In genomic region chr1:179129702-179130473, GRCh38 we compare ENCODE assay signal across 9 cellular contexts. TPM values are rescaled to one million over a fixed set of nuclear protein-coding genes. Genes with fewer than 3 reads are reported as not detected.
DNase-seq lines count a peak whose midpoint lies in the region; ATAC-seq and TF ChIP-seq lines count a peak whose summit lies in the region.
"Had no signal": no experiment of that assay in that cellular context is flagged by ENCODE, and none has a peak within 500 bp of the region (broad histone marks: within the 10 kb centered on the region; RNA-seq: fewer than 3 reads in every experiment).

No MANE protein-coding gene starts in this region.

- peak; percentile 98 for ATAC-seq in GM21576 (IDR thresholded peaks at IDR 0.05; ENCODE audit: unreplicated experiment)

- H3K4me3 Mint-ChIP-seq in IgD-negative memory B cell, result peak overlapping the region; percentile 3 to 73 (median 40)

- peak overlapping the region in 2 of 4 experiments; percentile 13 to 15 for H3K4me3 ChIP-seq in fibroblast of lung (replicated peaks in 1 of 4; ENCODE audit: control extremely low read depth in 1 of 4, insufficient read depth in 1 of 4, low read depth in 3 of 4, low read length in 4 of 4)
- peak overlapping the region; percentile 25 to 69 (median 33) for H3K4me3 ChIP-seq in skeletal muscle tissue (ENCODE audit: low read length in 3 of 3)
- H3K4me3 ChIP-seq: SK-N-MC had no signal

- peaks cover 8% of the 10 kb centered on the region for H3K36me3 ChIP-seq in fibroblast of lung (ENCODE audit: control insufficient read depth, insufficient read depth, low read length)
- H3K36me3 ChIP-seq in skeletal muscle tissue (ENCODE audit: control insufficient read depth in 3 of 3, insufficient read depth in 3 of 3, low read length in 3 of 3), result peaks cover 2 to 8% (median 4%) of the 10 kb centered on the region in 3 donors

- H3K27ac ChIP-seq in fibroblast of lung (ENCODE audit: insufficient read depth, low read length) (peak overlapping the region; percentile 11), skeletal muscle tissue (ENCODE audit: low read depth, low read length) (peak overlapping the region; percentile 59)
- H3K27ac ChIP-seq: SK-N-MC had no signal

- H2AFZ ChIP-seq in fibroblast of lung (ENCODE audit: low read length), result no peak overlapping the region

- H3K9me3 ChIP-seq in fibroblast of lung (ENCODE audit: control insufficient read depth, insufficient read depth, low read depth, low read length) (no peaks in the 10 kb centered on the region), skeletal muscle tissue (ENCODE audit: control insufficient read depth in 3 of 3, low read length in 3 of 3) (no peaks in the 10 kb centered on the region)

- CTCF ChIA-PET in GM10248 (lab: Yijun Ruan, JAX), result interaction anchor here (1.1 to 3.9 kb wide), 2 partner anchors 9 to 80 kb away, joined by 3 to 21 read pairs; no protein-coding TSS in a partner anchor

- no peaks in the 10 kb centered on the region for H4K20me1 ChIP-seq in fibroblast of lung (ENCODE audit: control insufficient read depth, extremely low read depth, insufficient read depth, low read length)

- H3K27me3 ChIP-seq in fibroblast of lung (ENCODE audit: control insufficient read depth, insufficient read depth, low read length) (no peaks in the 10 kb centered on the region), skeletal muscle tissue (ENCODE audit: control insufficient read depth in 3 of 3, insufficient read depth in 3 of 3, low read length in 3 of 3) (no peaks in the 10 kb centered on the region)

- H3K4me1 Mint-ChIP-seq in IgD-negative memory B cell, result peaks cover 5 to 7% (median 6%) of the 10 kb centered on the region in 3 donors

- peaks cover 9% of the 10 kb centered on the region for H3K4me1 ChIP-seq in fibroblast of lung (ENCODE audit: control insufficient read depth, extremely low read depth, insufficient read depth, low read length)
- H3K4me1 ChIP-seq in skeletal muscle tissue (ENCODE audit: control insufficient read depth in 3 of 3, insufficient read depth in 3 of 3, low read length in 3 of 3), result peaks cover 0 to 9% (median 3%) of the 10 kb centered on the region in 3 donors

- H3K27me3 Mint-ChIP-seq in IgD-negative memory B cell, result no peaks in the 10 kb centered on the region

- no peak overlapping the region for H3K9ac ChIP-seq in fibroblast of lung (ENCODE audit: insufficient read depth, low read length)
- no peak overlapping the region for H3K9ac ChIP-seq in skeletal muscle tissue (ENCODE audit: low read depth in 1 of 3, low read length in 3 of 3)

- H3K36me3 Mint-ChIP-seq in IgD-negative memory B cell, result no peaks in the 10 kb centered on the region

- no peaks in the 10 kb centered on the region for H3K9me3 Mint-ChIP-seq in IgD-negative memory B cell

- TF ChIP-seq CTCF in GM10248 (IDR thresholded peaks at IDR 0.05; ENCODE audit: control extremely low read depth, extremely low read depth, low read depth, missing control alignments), result no peak
- TF ChIP-seq CTCF in fibroblast of lung (conservative IDR thresholded peaks at IDR 0.05 in 1 of 2, IDR thresholded peaks at IDR 0.05 in 1 of 2; ENCODE audit: low read depth in 1 of 2, low read length in 2 of 2), result no peak

- peak; percentile 75 for DNase-seq in GM10248 (ENCODE audit: extremely low spot score)
- peak; percentile 16 to 20 for DNase-seq in activated CD4-positive, alpha-beta T cell treated with anti-CD3 and anti-CD28 coated beads, Interleukin-2, amount 50 U/mL, for 24 hours (ENCODE audit: low read depth in 1 of 2, low spot score in 1 of 2)
- peak; percentile 36 to 45 for DNase-seq in fibroblast of lung (ENCODE audit: low read depth in 2 of 2)
- no peak for DNase-seq in NCI-H446 (lab: John Stamatoyannopoulos, UW)
- no peak for DNase-seq in SHP77 (lab: John Stamatoyannopoulos, UW)

- H3K4me2 ChIP-seq in fibroblast of lung (ENCODE audit: extremely low read depth, insufficient read depth, low read length), result peak overlapping the region; percentile 30

- peaks cover 82% of the 10 kb centered on the region for H3K79me2 ChIP-seq in fibroblast of lung (ENCODE audit: control insufficient read depth, insufficient read depth, low read length)

- POLR2A ChIA-PET in GM10248 (lab: Yijun Ruan, JAX), result no interaction called here

- H3K27ac Mint-ChIP-seq in IgD-negative memory B cell, result peak overlapping the region; percentile 12 to 91 (median 39)

RNA-seq across cellular contexts. Expression of gene TOR3A, which starts 48.0 kb away (rescaled TPM):
- 111 TPM for polyA plus RNA-seq in IgD-negative memory B cell
- total RNA-seq in fibroblast of lung, result 32.9 and 62.1 TPM in 2 replicates
- polyA plus RNA-seq in fibroblast of lung, result 24.0 and 24.1 TPM in 2 replicates
- 22.6 and 25.8 TPM in 2 replicates for polyA plus RNA-seq in fibroblast of lung (2012)
- polyA minus RNA-seq in fibroblast of lung (ENCODE audit: low replicate concordance), result 74.7 and 109 TPM in 2 replicates
- 16.7 TPM for total RNA-seq in skeletal muscle tissue

Comparison
In these comparisons a context has a peak if more than half of its experiments do, and no peak if none do; other contexts are left out.
1. DNase-seq: peak in GM10248 (single experiment), activated CD4-positive, alpha-beta T cell treated with anti-CD3 and anti-CD28 coated beads, Interleukin-2, amount 50 U/mL, for 24 hours (2 of 2) and fibroblast of lung (2 of 2); none in NCI-H446 (0 of 2) and SHP77 (0 of 2).